ENCODE assay signal across 8 cellular contexts in genomic region chr4:94453534-94453963, GRCh38. TPM values are rescaled to one million over a fixed set of nuclear protein-coding genes. Genes with fewer than 3 reads are reported as not detected.
A peak's percentile ranks its signal among the peaks of the same experiment; 100 is the strongest.
DNase-seq lines count a peak whose midpoint lies in the region; ATAC-seq, FAIRE-seq and TF ChIP-seq lines count a peak whose summit lies in the region.

No MANE protein-coding gene starts in this region.

- FAIRE-seq in H54 (lab: Jason Lieb, UNC), result no peak

- H3K4me3 Mint-ChIP-seq in activated CD4-positive, alpha-beta T cell treated with anti-CD3 and anti-CD28 coated beads, Interleukin-2, amount 10 ng/mL, durations not matched to agents 7 days and 5 days, result peak overlapping the region; percentile 77
- no peak overlapping the region for H3K4me3 Mint-ChIP-seq in stimulated activated effector memory CD8-positive, alpha-beta T cell treated with anti-CD3 and anti-CD28 coated beads, Interleukin-12 subunit alpha, Interleukin-12 subunit beta, amount 100 ng/mL, for 72 hours

- no peaks in the 10 kb centered on the region for H3K9me3 ChIP-seq in adipocyte (ENCODE audit: control insufficient read depth, low read length)
- H3K9me3 ChIP-seq in testis, result no peaks in the 10 kb centered on the region

- H3K36me3 ChIP-seq in adipocyte (ENCODE audit: control insufficient read depth, insufficient read depth, low read length, severe bottlenecking), result peaks cover 14% of the 10 kb centered on the region
- H3K36me3 ChIP-seq in testis (ENCODE audit: low read depth, missing control alignments), result no peaks in the 10 kb centered on the region

- CTCF ChIA-PET in activated CD4-positive, alpha-beta T cell treated with anti-CD3 and anti-CD28 coated beads, Interleukin-2, amount 10 ng/mL, durations not matched to agents 7 days and 5 days (lab: Charles Lee), result no interaction called here

- TF ChIP-seq CTCF in testis (IDR thresholded peaks at IDR 0.05), result no peak

- no peak overlapping the region for H3K27ac Mint-ChIP-seq in activated CD4-positive, alpha-beta T cell treated with anti-CD3 and anti-CD28 coated beads, Interleukin-2, amount 10 ng/mL, durations not matched to agents 7 days and 5 days
- H3K27ac Mint-ChIP-seq in stimulated activated effector memory CD8-positive, alpha-beta T cell treated with anti-CD3 and anti-CD28 coated beads, Interleukin-12 subunit alpha, Interleukin-12 subunit beta, amount 100 ng/mL, for 72 hours, result no peak overlapping the region

- H3K36me3 Mint-ChIP-seq in activated CD4-positive, alpha-beta T cell treated with anti-CD3 and anti-CD28 coated beads, Interleukin-2, amount 10 ng/mL, durations not matched to agents 7 days and 5 days (ENCODE audit: low read depth), result peaks cover 3% of the 10 kb centered on the region
- H3K36me3 Mint-ChIP-seq in stimulated activated effector memory CD8-positive, alpha-beta T cell treated with anti-CD3 and anti-CD28 coated beads, Interleukin-12 subunit alpha, Interleukin-12 subunit beta, amount 100 ng/mL, for 72 hours, result peaks cover 7% of the 10 kb centered on the region

- H3K4me1 ChIP-seq in adipocyte (ENCODE audit: control insufficient read depth, insufficient read depth, low read length), result peaks cover 46% of the 10 kb centered on the region
- peaks cover 7% of the 10 kb centered on the region for H3K4me1 ChIP-seq in testis

- ATAC-seq in stimulated activated effector memory CD8-positive, alpha-beta T cell treated with anti-CD3 and anti-CD28 coated beads, Interleukin-12 subunit alpha, Interleukin-12 subunit beta, amount 100 ng/mL, for 72 hours, result no peak

- H3K27me3 Mint-ChIP-seq in activated CD4-positive, alpha-beta T cell treated with anti-CD3 and anti-CD28 coated beads, Interleukin-2, amount 10 ng/mL, durations not matched to agents 7 days and 5 days, result peaks cover 6% of the 10 kb centered on the region

- DNase-seq in activated CD4-positive, alpha-beta T cell treated with anti-CD3 and anti-CD28 coated beads, Interleukin-2, amount 10 ng/mL, durations not matched to agents 7 days and 5 days, result no peak
- DNase-seq in activated CD4-positive, alpha-beta T cell treated with anti-CD3 and anti-CD28 coated beads, Interleukin-2, amount 50 U/mL, for 1 hour, result no peak
- DNase-seq in adipocyte (ENCODE audit: low read depth), result peak; percentile 26
- no peak for DNase-seq in testis
- DNase-seq in SKM-1 (lab: John Stamatoyannopoulos, UW; ENCODE audit: unreplicated experiment), result no peak
- DNase-seq in stimulated activated effector memory CD8-positive, alpha-beta T cell treated with anti-CD3 and anti-CD28 coated beads, Interleukin-12 subunit alpha, Interleukin-12 subunit beta, amount 100 ng/mL, for 72 hours (ENCODE audit: low spot score in 2 of 2), result no peak
- no peak for DNase-seq in H54 (ENCODE audit: insufficient read length, low spot score)

- H3K4me3 ChIP-seq in adipocyte (ENCODE audit: low read length) (peak overlapping the region; percentile 83), testis (no peak overlapping the region)

- intact Hi-C loops in testis (cut with DNase I; ENCODE audit: low total_unique reads), result no loop called here

- no peaks in the 10 kb centered on the region for H3K9me3 Mint-ChIP-seq in activated CD4-positive, alpha-beta T cell treated with anti-CD3 and anti-CD28 coated beads, Interleukin-2, amount 10 ng/mL, durations not matched to agents 7 days and 5 days
- H3K9me3 Mint-ChIP-seq in stimulated activated effector memory CD8-positive, alpha-beta T cell treated with anti-CD3 and anti-CD28 coated beads, Interleukin-12 subunit alpha, Interleukin-12 subunit beta, amount 100 ng/mL, for 72 hours, result no peaks in the 10 kb centered on the region

- POLR2A ChIA-PET in activated CD4-positive, alpha-beta T cell treated with anti-CD3 and anti-CD28 coated beads, Interleukin-2, amount 10 ng/mL, durations not matched to agents 7 days and 5 days (lab: Charles Lee), result no interaction called here

- H3K4me1 Mint-ChIP-seq in activated CD4-positive, alpha-beta T cell treated with anti-CD3 and anti-CD28 coated beads, Interleukin-2, amount 10 ng/mL, durations not matched to agents 7 days and 5 days, result peaks cover 22% of the 10 kb centered on the region
- H3K4me1 Mint-ChIP-seq in stimulated activated effector memory CD8-positive, alpha-beta T cell treated with anti-CD3 and anti-CD28 coated beads, Interleukin-12 subunit alpha, Interleukin-12 subunit beta, amount 100 ng/mL, for 72 hours, result peaks cover 25% of the 10 kb centered on the region

- H3K27ac ChIP-seq in layer of hippocampus (ENCODE audit: low read depth, low read length), result peak overlapping the region; percentile 83
- peak overlapping the region; percentile 95 to 98 for H3K27ac ChIP-seq in testis

- peak overlapping the region; percentile 87 for H3K9ac ChIP-seq in adipocyte (ENCODE audit: low read length)

- TF ChIP-seq POLR2A in testis (IDR thresholded peaks at IDR 0.05) (no peak), H54 (IDR thresholded peaks at IDR 0.05; ENCODE audit: low read depth, low read length) (no peak)

- 31 to 62% methylated on average over 7 of the region's 7 CpGs for WGBS in testis, 2 donors

- H3K27me3 ChIP-seq in adipocyte (replicated peaks; ENCODE audit: control insufficient read depth, insufficient read depth, low read length) (no peaks in the 10 kb centered on the region), layer of hippocampus (ENCODE audit: control insufficient read depth, insufficient read depth, low read length) (no peaks in the 10 kb centered on the region), testis (no peaks in the 10 kb centered on the region)

RNA-seq across cellular contexts. Expression of gene PDLIM5, which starts 1.8 kb away (rescaled TPM):
- 10 to 100 TPM; 23.2 to 26.7 TPM for total RNA-seq in activated CD4-positive, alpha-beta T cell treated with anti-CD3 and anti-CD28 coated beads, Interleukin-2, amount 10 ng/mL, durations not matched to agents 7 days and 5 days
- total RNA-seq in testis, result 10 to 100 TPM; 86.1 to 86.8 TPM
- polyA plus RNA-seq in testis (ENCODE audit: insufficient read depth, low read depth, low replicate concordance), result 45.5 TPM
